Comparison of ENCODE assay signal across 8 cellular contexts in the genomic region with DNA sequence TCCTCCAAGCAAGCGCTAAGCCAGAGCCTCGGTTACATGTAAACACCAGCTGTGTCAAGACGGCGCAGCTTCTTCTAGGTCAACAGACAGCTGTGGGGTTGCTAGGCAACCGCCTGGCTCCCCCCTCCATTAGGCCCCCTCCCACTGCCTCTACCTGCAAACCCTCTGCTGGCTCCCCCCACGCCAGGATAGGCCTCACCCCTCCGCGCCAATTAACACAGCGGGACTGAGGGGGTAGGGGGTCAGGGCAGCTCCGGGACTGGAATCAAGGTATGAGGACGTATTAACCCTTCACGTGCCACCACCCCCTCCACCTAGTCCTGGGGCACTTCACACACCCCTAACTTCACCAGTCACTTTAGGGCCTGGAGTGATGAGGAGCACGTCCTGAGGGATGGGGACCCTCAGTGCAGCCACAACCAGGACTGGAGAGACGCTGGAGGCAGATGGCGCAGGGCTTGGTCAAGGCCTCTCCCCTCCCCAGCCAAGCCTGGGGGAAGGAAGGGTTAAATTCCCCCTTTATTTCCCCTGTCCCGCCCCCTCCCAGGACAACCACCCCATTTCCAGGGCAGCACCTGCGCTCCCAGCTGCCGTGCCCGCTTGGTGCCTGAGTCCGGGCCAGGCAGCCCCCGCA. TPM values are rescaled to one million over a fixed set of nuclear protein-coding genes. Genes with fewer than 3 reads are reported as not detected.
DNase-seq lines count a peak whose midpoint lies in the region; ATAC-seq, FAIRE-seq and TF ChIP-seq lines count a peak whose summit lies in the region.

No MANE protein-coding gene starts in this region.

- H4K20me1 ChIP-seq in BLaER1 (no peaks in the 10 kb centered on the region), HepG2 (ENCODE audit: insufficient read depth, low read length) (no peaks in the 10 kb centered on the region)

- H3K27me3 ChIP-seq in BLaER1 (no peaks in the 10 kb centered on the region), HepG2 (ENCODE audit: control insufficient read depth in 1 of 2, insufficient read depth in 2 of 2, low read length in 2 of 2) (no peaks in the 10 kb centered on the region), suprapubic skin (no peaks in the 10 kb centered on the region)

- H3K36me3 ChIP-seq in BLaER1 (no peaks in the 10 kb centered on the region), HepG2 (replicated peaks in 1 of 2; ENCODE audit: control insufficient read depth in 1 of 2, insufficient read depth in 2 of 2, low read length in 2 of 2) (no peaks in the 10 kb centered on the region), suprapubic skin (peaks cover under 1% of the 10 kb centered on the region)

- in situ Hi-C loops in HepG2 (cut with HindIII; ENCODE audit: extremely low pct_ligation_motif_present, low pct_unique_long_range_greater_than_20kb), result no loop called here

- intact Hi-C loops in HepG2 (cut with micrococcal nuclease; ENCODE audit: unreplicated experiment), result loop anchor here (5.0 kb wide), 1 partner anchor 45 kb away; no protein-coding TSS in a partner anchor

- no peak for TF ChIP-seq RAD21 in HepG2 (CRISPR knock-in tag; IDR thresholded peaks at IDR 0.05)

- H3K9ac ChIP-seq in BLaER1 (peak overlapping the region; percentile 82), HepG2 (ENCODE audit: insufficient read depth, low read depth, low read length) (peak overlapping the region; percentile 64)

- BruUV-seq in HepG2 (replicated peaks; lab: Mats Ljungman, UMichigan), result no TSS peak

- peak; percentile 1; the same call in 2 of the 3 replicates for ATAC-seq in HepG2

- no peak overlapping the region for H2AFZ ChIP-seq in HepG2 (ENCODE audit: low read length)

- no peak for FAIRE-seq in HepG2 (lab: Jason Lieb, UNC)
- FAIRE-seq in H54 (lab: Jason Lieb, UNC), result no peak

- no peaks in the 10 kb centered on the region for H3K9me3 ChIP-seq in BLaER1
- no peaks in the 10 kb centered on the region for H3K9me3 ChIP-seq in HepG2 (ENCODE audit: low read length)
- H3K9me3 ChIP-seq in suprapubic skin, result no peaks in the 10 kb centered on the region

- TF ChIP-seq CTCF in HepG2 (CRISPR knock-in tag; IDR thresholded peaks at IDR 0.05) (no peak), suprapubic skin (IDR thresholded peaks at IDR 0.05) (no peak)

- TF ChIP-seq EP300 in HepG2 (IDR thresholded peaks at IDR 0.05; ENCODE audit: low read depth in 2 of 2, low read length in 2 of 2) (no peak), HepG2 (CRISPR knock-in tag; IDR thresholded peaks at IDR 0.05; ENCODE audit: borderline replicate concordance) (no peak), suprapubic skin (IDR thresholded peaks at IDR 0.05) (no peak)

- H3K4me3 ChIP-seq in BLaER1 (peak overlapping the region; percentile 68), HepG2 (replicated peaks in 1 of 3; ENCODE audit: insufficient read depth in 1 of 3, low read depth in 2 of 3, low read length in 3 of 3) (peak overlapping the region; percentile 56 to 79 (median 60)), suprapubic skin (peak overlapping the region; percentile 41)
- no peak overlapping the region for H3K4me3 ChIP-seq in Jurkat, Clone E6-1 (ENCODE audit: low read length)

- no peaks in the 10 kb centered on the region for H3K79me2 ChIP-seq in HepG2 (ENCODE audit: insufficient read depth, low read length)

- POLR2A ChIA-PET in HepG2 (lab: Yijun Ruan, JAX), result interaction anchor here (0.5 to 1.9 kb wide), 10 partner anchors 14 to 55 kb away, joined by 3 to 6 read pairs (median 5); no protein-coding TSS in a partner anchor

- under 1% methylated on average over 17 of the region's 21 CpGs for WGBS in HepG2 (ENCODE audit: low lambda C conversion rate)
- WGBS in suprapubic skin, result 29% methylated on average over 18 of the region's 21 CpGs

- H3K4me2 ChIP-seq in BLaER1 (peak overlapping the region; percentile 99), HepG2 (ENCODE audit: low read depth, low read length) (peak overlapping the region; percentile 100)

- peak overlapping the region; percentile 96 for H3K27ac ChIP-seq in BLaER1
- H3K27ac ChIP-seq in caudate nucleus (ENCODE audit: low read depth, low read length), result peak overlapping the region; percentile 86
- H3K27ac ChIP-seq in HepG2 (ENCODE audit: extremely low read length, insufficient read depth, low read length), result peak overlapping the region; percentile 27
- peak overlapping the region; percentile 92 for H3K27ac ChIP-seq in suprapubic skin

- H3K4me1 ChIP-seq in BLaER1 (peaks cover 98% of the 10 kb centered on the region), HepG2 (ENCODE audit: insufficient read depth, low read length) (peaks cover 70% of the 10 kb centered on the region), suprapubic skin (peaks cover 73% of the 10 kb centered on the region)

- CTCF ChIA-PET in HepG2 (lab: Yijun Ruan, JAX; ENCODE audit: low intra/inter-chr PET ratio, low total read pairs), result no interaction called here

- no peak for TF ChIP-seq POLR2A in HepG2 (IDR thresholded peaks at IDR 0.05; ENCODE audit: insufficient read depth in 1 of 2, low read depth in 2 of 2, low read length in 2 of 2)
- TF ChIP-seq POLR2A in suprapubic skin (IDR thresholded peaks at IDR 0.05), result no peak
- TF ChIP-seq POLR2A in H54 (IDR thresholded peaks at IDR 0.05; ENCODE audit: low read depth, low read length), result no peak

- DNase-seq in Jurkat, Clone E6-1 (ENCODE audit: low read depth, low spot score), result peak; percentile 32
- DNase-seq in caudate nucleus (lab: John Stamatoyannopoulos, UW) (peak in 17 of 61 donors; percentile 17 to 59 (median 38)), HepG2 (ENCODE audit: low spot score) (no peak), suprapubic skin (ENCODE audit: low spot score in 2 of 2) (peak in 1 of 2 donors; percentile 86), H54 (ENCODE audit: insufficient read length, low spot score) (no peak), GM03348 (ENCODE audit: low spot score) (no peak)

TF ChIP-seq in PFSK-1, 5 proteins besides CTCF, POLR2A, EP300 and RAD21 (continues in another document):
- no peak for TF ChIP-seq POLR2AphosphoS5 (IDR thresholded peaks at IDR 0.05; ENCODE audit: low read depth, low read length)
- no peak for TF ChIP-seq TAF1 (IDR thresholded peaks at IDR 0.05; ENCODE audit: borderline replicate concordance, insufficient read depth, low read length)
- TF ChIP-seq FOXP2 (optimal IDR thresholded peaks at IDR 0.05; ENCODE audit: borderline replicate concordance, extremely low read depth, extremely low read length, insufficient read depth), result peak; percentile 83
- no peak for TF ChIP-seq SIN3A (IDR thresholded peaks at IDR 0.05; ENCODE audit: borderline replicate concordance, insufficient read depth, low read length)

TF ChIP-seq in HepG2, 621 proteins besides CTCF, POLR2A, EP300 and RAD21 (continues in another document):
- 0 out of 2 replicates have a peak, but pooled peaks have one; percentile 25 for TF ChIP-seq SP4 (CRISPR knock-in tag; IDR thresholded peaks at IDR 0.05)
- 0 out of 2 replicates have a peak, but pooled peaks have one; percentile 73 for TF ChIP-seq ZNF572 (CRISPR knock-in tag; IDR thresholded peaks at IDR 0.05)
- TF ChIP-seq SRY (CRISPR knock-in tag; IDR thresholded peaks at IDR 0.05), result peak; percentile 4; the same call in 1 of the 2 replicates
- peak; percentile 25; the same call in 1 of the 2 replicates for TF ChIP-seq ZBTB38 (CRISPR knock-in tag; IDR thresholded peaks at IDR 0.05)
- no peak for TF ChIP-seq MAZ (IDR thresholded peaks at IDR 0.05; ENCODE audit: borderline replicate concordance, low read depth, low read length)
- TF ChIP-seq MAZ (CRISPR knock-in tag; IDR thresholded peaks at IDR 0.05; ENCODE audit: low read depth), result peak; percentile 79
- TF ChIP-seq RBFOX2 (IDR thresholded peaks at IDR 0.05; ENCODE audit: low read depth, low read length), result no peak
- TF ChIP-seq TBX2 (CRISPR knock-in tag; IDR thresholded peaks at IDR 0.05; ENCODE audit: borderline replicate concordance), result peak; percentile 66; the same call in 1 of the 2 replicates

RNA-seq across cellular contexts. Expression of gene WASF2, which starts 37.4 kb away (rescaled TPM):
- 41.8 TPM for polyA plus RNA-seq in Jurkat, Clone E6-1 (2012; ENCODE audit: insufficient read depth, insufficient read length)
- 54.0 TPM for polyA plus RNA-seq in PFSK-1 (2012; ENCODE audit: insufficient read length, low read depth)
- total RNA-seq in HepG2 (2016; rRNA removed; fragmentation: Illumina TruSeq; extraction: Trizol) (10.4 and 16.9 TPM in 2 replicates), suprapubic skin (10 to 100 TPM; 69.0 to 96.0 (median 90.4) TPM)
- 3.7 and 4.4 TPM in 2 replicates for total RNA-seq in HepG2 (2016; cell fraction: cytosol; rRNA removed; fragmentation: Illumina TruSeq; extraction: Trizol; ENCODE audit: low read depth)
- 10.6 and 15.8 TPM in 2 replicates for total RNA-seq in HepG2 (2016; cell fraction: insoluble cytoplasmic fraction; rRNA removed; fragmentation: Illumina TruSeq; extraction: Trizol)
- total RNA-seq in HepG2 (2016; cell fraction: membrane; rRNA removed; fragmentation: Illumina TruSeq; extraction: Trizol), result 17.2 and 17.7 TPM in 2 replicates
- 13.0 and 13.9 TPM in 2 replicates for total RNA-seq in HepG2 (2016; cell fraction: nucleus; rRNA removed; fragmentation: Illumina TruSeq; extraction: Trizol)
- polyA plus RNA-seq in HepG2 (2011; rRNA removed), result 26.4 and 27.7 TPM in 2 replicates
- 16.3 and 16.7 TPM in 2 replicates for polyA plus RNA-seq in HepG2 (2011; cell fraction: cytosol; rRNA removed)
- polyA plus RNA-seq in HepG2 (2011; cell fraction: nucleus; rRNA removed), result 25.0 and 25.9 TPM in 2 replicates
- polyA plus RNA-seq in HepG2 (2012), result 29.4 and 35.1 TPM in 2 replicates
- polyA plus RNA-seq in HepG2 (2016; cell fraction: cytosol; fragmentation: Illumina TruSeq; extraction: Trizol; ENCODE audit: low read depth), result 2.7 and 3.1 TPM in 2 replicates
- 21.4 and 26.0 TPM in 2 replicates for polyA plus RNA-seq in HepG2 (2016; cell fraction: insoluble cytoplasmic fraction; fragmentation: Illumina TruSeq; extraction: Trizol; ENCODE audit: low read depth)
- 12.8 and 13.7 TPM in 2 replicates for polyA plus RNA-seq in HepG2 (2016; cell fraction: membrane; fragmentation: Illumina TruSeq; extraction: Trizol; ENCODE audit: low read depth)
- polyA plus RNA-seq in HepG2 (2016; cell fraction: nucleus; fragmentation: Illumina TruSeq; extraction: Trizol; ENCODE audit: insufficient read depth, low read depth), result 23.0 and 25.5 TPM in 2 replicates
- 45.6 and 56.9 TPM in 2 replicates for polyA minus RNA-seq in HepG2 (2011; rRNA and poly(A)+ RNA removed; ENCODE audit: low replicate concordance)
- polyA minus RNA-seq in HepG2 (2011; cell fraction: cytosol; rRNA and poly(A)+ RNA removed), result 22.2 and 26.7 TPM in 2 replicates
- 22.0 and 23.7 TPM in 2 replicates for polyA minus RNA-seq in HepG2 (2011; cell fraction: nucleus; rRNA and poly(A)+ RNA removed)

Comparison
In these comparisons a context has a peak if more than half of its experiments do, and no peak if none do; other contexts are left out.
1. H3K27ac ChIP-seq: peak in every context shown above with its lines; median percentile 96 in BLaER1; 92 in suprapubic skin; 86 in caudate nucleus; 27 in HepG2.